Comparison of ENCODE assay signal across 8 cellular contexts in genomic region chr1:113677250-113678158, GRCh38.
DNase-seq lines count a peak whose midpoint lies in the region; ATAC-seq, FAIRE-seq and TF ChIP-seq lines count a peak whose summit lies in the region.

No MANE protein-coding gene starts in this region.

- intact Hi-C loops in natural killer cell (cut with micrococcal nuclease), result loop anchor here (2.0 to 5.0 kb wide), 4 partner anchors 537 to 961 kb away; no protein-coding TSS in a partner anchor
- intact Hi-C loops in prostate gland (cut with DNase I), result loop anchor here (2.0 to 10.0 kb wide), 4 partner anchors 293 to 960 kb away; partner anchors contain the start of genes LRIG2 and PPM1J

- no peak overlapping the region for H3K27ac Mint-ChIP-seq in natural killer cell
- no peak overlapping the region for H3K27ac Mint-ChIP-seq in natural killer cell treated with Interleukin-12 subunit alpha and Interleukin-12 subunit beta and Interleukin-15 and Interleukin-18, amount 100 ng/mL, for 72 hours
- peak overlapping the region; percentile 19 for H3K27ac Mint-ChIP-seq in T-helper 17 cell

- no peaks in the 10 kb centered on the region for H3K36me3 Mint-ChIP-seq in natural killer cell
- no peaks in the 10 kb centered on the region for H3K36me3 Mint-ChIP-seq in natural killer cell treated with Interleukin-12 subunit alpha and Interleukin-12 subunit beta and Interleukin-15 and Interleukin-18, amount 100 ng/mL, for 72 hours
- no peaks in the 10 kb centered on the region for H3K36me3 Mint-ChIP-seq in T-helper 17 cell (ENCODE audit: low read depth)

- ATAC-seq in natural killer cell, result peak in 2 of 3 donors; percentile 36 to 57
- ATAC-seq in natural killer cell treated with Interleukin-12 subunit alpha and Interleukin-12 subunit beta and Interleukin-15 and Interleukin-18, amount 100 ng/mL, for 72 hours, result no peak
- peak; percentile 40 for ATAC-seq in T-helper 17 cell
- no peak for ATAC-seq in HG02798 (IDR thresholded peaks at IDR 0.05; ENCODE audit: poor library complexity, unreplicated experiment)
- ATAC-seq in GM21381 (IDR thresholded peaks at IDR 0.05; ENCODE audit: unreplicated experiment), result no peak

- DNase-seq in natural killer cell (no peak), NCI-H1105 (lab: John Stamatoyannopoulos, UW) (peak; percentile 50), T-helper 17 cell (no peak), frontal cortex (ENCODE audit: low spot score in 2 of 2) (peak; percentile 10 to 34), prostate gland (ENCODE audit: low spot score) (no peak)
- DNase-seq in natural killer cell treated with Interleukin-12 subunit alpha and Interleukin-12 subunit beta and Interleukin-15 and Interleukin-18, amount 100 ng/mL, for 72 hours (ENCODE audit: low spot score), result no peak

- no peaks in the 10 kb centered on the region for H3K4me1 ChIP-seq in prostate gland (replicated peaks)

- H3K4me3 Mint-ChIP-seq in natural killer cell, result no peak overlapping the region
- no peak overlapping the region for H3K4me3 Mint-ChIP-seq in natural killer cell treated with Interleukin-12 subunit alpha and Interleukin-12 subunit beta and Interleukin-15 and Interleukin-18, amount 100 ng/mL, for 72 hours
- H3K4me3 Mint-ChIP-seq in T-helper 17 cell, result no peak overlapping the region

- no peaks in the 10 kb centered on the region for H3K27me3 ChIP-seq in prostate gland (replicated peaks; ENCODE audit: insufficient read depth)

- peak; percentile 52 for FAIRE-seq in frontal cortex (lab: Jason Lieb, UNC)

- H3K9me3 Mint-ChIP-seq in natural killer cell, result no peaks in the 10 kb centered on the region
- no peaks in the 10 kb centered on the region for H3K9me3 Mint-ChIP-seq in natural killer cell treated with Interleukin-12 subunit alpha and Interleukin-12 subunit beta and Interleukin-15 and Interleukin-18, amount 100 ng/mL, for 72 hours

- H3K4me3 ChIP-seq in prostate gland, result no peak overlapping the region

- H3K27ac ChIP-seq in prostate gland, result no peak overlapping the region

- H3K4me1 Mint-ChIP-seq in natural killer cell (no peaks in the 10 kb centered on the region), T-helper 17 cell (peaks cover 11% of the 10 kb centered on the region)
- peaks cover 2 to 3% of the 10 kb centered on the region in 2 donors for H3K4me1 Mint-ChIP-seq in natural killer cell treated with Interleukin-12 subunit alpha and Interleukin-12 subunit beta and Interleukin-15 and Interleukin-18, amount 100 ng/mL, for 72 hours (ENCODE audit: low read depth in 2 of 2)

- no peaks in the 10 kb centered on the region for H3K9me3 ChIP-seq in T-helper 17 cell (ENCODE audit: control insufficient read depth, low read length, poor library complexity, severe bottlenecking)
- no peaks in the 10 kb centered on the region for H3K9me3 ChIP-seq in prostate gland

- TF ChIP-seq CTCF in natural killer cell (IDR thresholded peaks at IDR 0.05) (peak; percentile 58), prostate gland (IDR thresholded peaks at IDR 0.05) (peak in 3 of 4 experiments; percentile 47 to 67 (median 60))

- TF ChIP-seq POLR2A in prostate gland (IDR thresholded peaks at IDR 0.05), result no peak

- H3K36me3 ChIP-seq in prostate gland, result peaks cover 0 to 4% of the 10 kb centered on the region in 2 donors

- WGBS in prostate gland, result 25% methylated on average over 7 of the region's 7 CpGs

- H3K27me3 Mint-ChIP-seq in natural killer cell (ENCODE audit: low read depth in 2 of 2) (peaks cover 4 to 16% of the 10 kb centered on the region in 2 donors), T-helper 17 cell (no peaks in the 10 kb centered on the region)
- H3K27me3 Mint-ChIP-seq in natural killer cell treated with Interleukin-12 subunit alpha and Interleukin-12 subunit beta and Interleukin-15 and Interleukin-18, amount 100 ng/mL, for 72 hours, result peaks cover 0 to 15% of the 10 kb centered on the region in 2 donors

Comparison
In these comparisons a context has a peak if more than half of its experiments do, and no peak if none do; other contexts are left out.
1. ATAC-seq: peak in natural killer cell (2 of 3) and T-helper 17 cell (single experiment); none in natural killer cell treated with Interleukin-12 subunit alpha and Interleukin-12 subunit beta and Interleukin-15 and Interleukin-18, amount 100 ng/mL, for 72 hours (0 of 2), HG02798 (single experiment) and GM21381 (single experiment).
2. DNase-seq: peak in NCI-H1105 (single experiment) and frontal cortex (2 of 2); none in natural killer cell (single experiment), natural killer cell treated with Interleukin-12 subunit alpha and Interleukin-12 subunit beta and Interleukin-15 and Interleukin-18, amount 100 ng/mL, for 72 hours (single experiment), T-helper 17 cell (0 of 3) and prostate gland (single experiment).